8 cellular contexts compared by ENCODE assay signal in the genomic region with DNA sequence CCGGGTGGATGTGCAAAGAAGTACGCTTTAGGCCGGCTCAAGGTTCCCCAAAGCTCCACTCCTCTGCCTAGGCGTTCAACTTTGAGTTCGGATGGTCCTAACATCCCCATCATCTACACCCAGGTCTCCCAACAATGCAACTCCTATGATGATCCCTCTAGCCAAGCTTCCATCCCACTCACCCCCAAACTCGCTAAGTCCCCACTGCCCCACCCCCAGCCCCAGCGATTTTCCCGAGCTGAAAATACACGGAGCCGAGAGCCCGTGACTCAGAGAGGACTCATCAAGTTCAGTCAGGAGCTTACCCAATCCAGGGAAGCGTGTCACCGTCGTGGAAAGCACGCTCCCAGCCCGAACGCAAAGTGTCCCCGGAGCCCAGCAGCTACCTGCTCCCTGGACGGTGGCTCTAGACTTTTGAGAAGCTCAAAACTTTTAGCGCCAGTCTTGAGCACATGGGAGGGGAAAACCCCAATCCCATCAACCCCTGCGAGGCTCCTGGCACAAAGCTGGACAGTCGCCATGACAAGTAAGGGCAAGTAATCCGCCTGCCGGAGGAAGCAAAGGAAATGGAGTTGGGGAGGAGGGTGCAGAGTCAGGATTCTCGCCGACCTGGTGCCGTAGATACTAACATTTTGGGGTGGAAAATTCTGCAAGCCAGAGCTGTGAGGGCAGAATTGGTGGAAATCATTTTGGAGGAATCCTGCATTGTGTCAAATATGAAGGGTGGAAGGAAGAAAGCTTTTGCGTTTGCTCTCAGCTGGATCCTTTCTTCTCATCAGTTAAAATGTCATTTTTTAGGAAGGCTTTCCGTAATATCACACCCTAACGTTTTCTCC. TPM values are rescaled to one million over a fixed set of nuclear protein-coding genes. Genes with fewer than 3 reads are reported as not detected.
DNase-seq lines count a peak whose midpoint lies in the region; ATAC-seq and TF ChIP-seq lines count a peak whose summit lies in the region.

A gene (minus strand): TSS at position 419 of the 836 bp plus-strand sequence. CDS start 10,896 bp downstream, outside the sequence.

- H3K9ac ChIP-seq in SK-N-SH = peak within 1 kb of the TSS; percentile 99
- H3K9ac ChIP-seq in subcutaneous abdominal adipose tissue (ENCODE audit: low read length in 5 of 5) = peak within 1 kb of the TSS; percentile 88 to 95 (median 92)

- peak within 1 kb of the TSS; percentile 94 for H2AFZ ChIP-seq in SK-N-SH (ENCODE audit: low read depth)

- no peaks in the 10 kb centered on the region for H4K20me1 ChIP-seq in SK-N-SH (ENCODE audit: insufficient read depth)

- peaks cover 12 to 17% of the 10 kb centered on the region in 2 experiments; a peak in 3 of 4 replicates for H3K4me1 ChIP-seq in SK-N-SH (ENCODE audit: control insufficient read depth in 1 of 2, insufficient read depth in 2 of 2, low read depth in 1 of 2, low read length in 1 of 2)
- peaks cover 3 to 42% (median 15%) of the 10 kb centered on the region in 3 donors for H3K4me1 ChIP-seq in gastroesophageal sphincter
- peaks cover 32 to 39% of the 10 kb centered on the region in 2 experiments for H3K4me1 ChIP-seq in neutrophil (ENCODE audit: control insufficient read depth in 1 of 2, insufficient read depth in 1 of 2, low read depth in 1 of 2, low read length in 1 of 2)
- peaks cover 4 to 39% (median 31%) of the 10 kb centered on the region in 5 donors for H3K4me1 ChIP-seq in subcutaneous abdominal adipose tissue (ENCODE audit: control insufficient read depth in 5 of 5, insufficient read depth in 5 of 5, low read length in 5 of 5)

- no peaks in the 10 kb centered on the region for H3K9me2 ChIP-seq in SK-N-SH

- no peak for TF ChIP-seq RAD21 in SK-N-SH (IDR thresholded peaks at IDR 0.05; ENCODE audit: low read length)

- H3K9me3 ChIP-seq in SK-N-SH (no peaks in the 10 kb centered on the region), gastroesophageal sphincter (no peaks in the 10 kb centered on the region), neutrophil (no peaks in the 10 kb centered on the region), subcutaneous abdominal adipose tissue (ENCODE audit: control insufficient read depth in 5 of 5, low read length in 5 of 5) (no peaks in the 10 kb centered on the region)

- no peak for TF ChIP-seq EP300 in SK-N-SH (IDR thresholded peaks at IDR 0.05; ENCODE audit: borderline replicate concordance in 1 of 2, low read depth in 1 of 2, low read length in 1 of 2)
- no peak for TF ChIP-seq EP300 in gastroesophageal sphincter (IDR thresholded peaks at IDR 0.05)

- TF ChIP-seq CTCF in SK-N-SH (IDR thresholded peaks at IDR 0.05) (no peak), gastroesophageal sphincter (IDR thresholded peaks at IDR 0.05) (peak in 2 of 4 experiments; percentile 15 to 29), neutrophil (IDR thresholded peaks at IDR 0.05) (no peak)

- POLR2A ChIA-PET in SK-N-SH (lab: Yijun Ruan, JAX) = interaction anchor here (0.7 to 4.5 kb wide), 30 partner anchors 15 to 652 kb away, joined by 3 to 53 read pairs (median 4); a partner anchor contains a TSS

- peak within 1 kb of the TSS; percentile 80 to 91 for H3K4me3 ChIP-seq in SK-N-SH (ENCODE audit: low read depth in 2 of 2, low read length in 1 of 2)
- peak within 1 kb of the TSS; percentile 77 to 84 for H3K4me3 ChIP-seq in gastroesophageal sphincter
- H3K4me3 ChIP-seq in neutrophil (ENCODE audit: low read depth in 1 of 2, low read length in 1 of 2) = peak within 1 kb of the TSS; percentile 70 to 93
- peak within 1 kb of the TSS; percentile 84 to 100 (median 99) for H3K4me3 ChIP-seq in subcutaneous abdominal adipose tissue (ENCODE audit: low read depth in 1 of 5, low read length in 5 of 5)

- DNase-seq in AG08396 (ENCODE audit: low spot score) (peak; percentile 78), NCI-H1092 (lab: John Stamatoyannopoulos, UW) (peak; percentile 86), SK-N-SH (peak; percentile 82)
- DNase-seq in activated naive CD4-positive, alpha-beta T cell treated with anti-CD3 and anti-CD28 coated beads, Interleukin-2, amount 50 U/mL, for 16 hours = peak; percentile 90

- TF ChIP-seq POLR2A in gastroesophageal sphincter (IDR thresholded peaks at IDR 0.05) = peak; percentile 64 to 68

- H3F3A ChIP-seq in SK-N-SH (replicated peaks; ENCODE audit: insufficient read depth) = peaks cover 27% of the 10 kb centered on the region

- CTCF ChIA-PET in SK-N-SH (lab: Yijun Ruan, JAX) = interaction anchor here (0.6 to 7.4 kb wide), 50 partner anchors 8 to 391 kb away, joined by 3 to 166 read pairs (median 5); a partner anchor contains a TSS

- H3K27me3 ChIP-seq in SK-N-SH (ENCODE audit: insufficient read depth) (no peaks in the 10 kb centered on the region), gastroesophageal sphincter (no peaks in the 10 kb centered on the region), neutrophil (no peaks in the 10 kb centered on the region), subcutaneous abdominal adipose tissue (ENCODE audit: control insufficient read depth in 5 of 5, insufficient read depth in 4 of 5, low read length in 5 of 5) (no peaks in the 10 kb centered on the region)

- WGBS in SK-N-SH (ENCODE audit: low lambda C conversion rate) = under 1% methylated on average over 30 of the region's 30 CpGs
- WGBS in gastroesophageal sphincter (ENCODE audit: low coverage in 1 of 2), 2 donors = 0 to 1% methylated on average over 10 to 11 of the region's 30 CpGs

- H3K79me2 ChIP-seq in SK-N-SH (ENCODE audit: insufficient read depth) = peaks cover 74% of the 10 kb centered on the region

- H3K36me3 ChIP-seq in SK-N-SH (replicated peaks in 1 of 2; ENCODE audit: control insufficient read depth in 1 of 2, insufficient read depth in 2 of 2, low read length in 1 of 2) = peaks cover 0 to 9% of the 10 kb centered on the region in 2 experiments
- peaks cover 0 to 22% of the 10 kb centered on the region in 2 donors for H3K36me3 ChIP-seq in gastroesophageal sphincter
- H3K36me3 ChIP-seq in neutrophil = peaks cover 6% of the 10 kb centered on the region
- no peaks in the 10 kb centered on the region for H3K36me3 ChIP-seq in subcutaneous abdominal adipose tissue (ENCODE audit: control insufficient read depth in 5 of 5, insufficient read depth in 5 of 5, low read length in 5 of 5)

- H3K4me2 ChIP-seq in SK-N-SH = peak within 1 kb of the TSS; percentile 98

- H3K27ac ChIP-seq in SK-N-SH (ENCODE audit: low read depth in 2 of 2, low read length in 1 of 2) (peak within 1 kb of the TSS; percentile 97 to 98), gastroesophageal sphincter (peak within 1 kb of the TSS; percentile 88 to 97 (median 96)), neutrophil (peak within 1 kb of the TSS; percentile 95), subcutaneous abdominal adipose tissue (ENCODE audit: low read depth, low read length) (peak within 1 kb of the TSS; percentile 99)

- peak; percentile 37 for ATAC-seq in GM19397 (IDR thresholded peaks at IDR 0.05; ENCODE audit: unreplicated experiment)
- peak; percentile 48 for ATAC-seq in gastroesophageal sphincter

TF ChIP-seq in SK-N-SH, 30 proteins besides CTCF, POLR2A, EP300 and RAD21 (continues in another document):
- peak; percentile 56 for TF ChIP-seq GABPA (IDR thresholded peaks at IDR 0.05; ENCODE audit: low read depth)
- 0 out of 2 replicates have a peak, but pooled peaks have one; percentile 42 for TF ChIP-seq RCOR1 (IDR thresholded peaks at IDR 0.05; ENCODE audit: low read length)
- peak; percentile 85 for TF ChIP-seq CHD2 (IDR thresholded peaks at IDR 0.05; ENCODE audit: low read length, partially characterized antibody)
- peak; percentile 98 for TF ChIP-seq YY1 (IDR thresholded peaks at IDR 0.05; ENCODE audit: low read depth)
- peak; percentile 91 for TF ChIP-seq TAF1 (IDR thresholded peaks at IDR 0.05; ENCODE audit: borderline replicate concordance, low read depth, low read length)
- no peak for TF ChIP-seq SMC3 (IDR thresholded peaks at IDR 0.05; ENCODE audit: low read depth, low read length)
- no peak for TF ChIP-seq TEAD4 (IDR thresholded peaks at IDR 0.05; ENCODE audit: borderline replicate concordance, insufficient read depth)
- peak; percentile 97 for TF ChIP-seq MXI1 (IDR thresholded peaks at IDR 0.05; ENCODE audit: low read depth, low read length)
- TF ChIP-seq, protein P1, sequence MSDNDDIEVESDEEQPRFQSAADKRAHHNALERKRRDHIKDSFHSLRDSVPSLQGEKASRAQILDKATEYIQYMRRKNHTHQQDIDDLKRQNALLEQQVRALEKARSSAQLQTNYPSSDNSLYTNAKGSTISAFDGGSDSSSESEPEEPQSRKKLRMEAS (IDR thresholded peaks at IDR 0.05; ENCODE audit: low read depth) = peak; percentile 96
- TF ChIP-seq NRF1 (IDR thresholded peaks at IDR 0.05; ENCODE audit: low read depth, low read length) = no peak
- TF ChIP-seq, protein P2, sequence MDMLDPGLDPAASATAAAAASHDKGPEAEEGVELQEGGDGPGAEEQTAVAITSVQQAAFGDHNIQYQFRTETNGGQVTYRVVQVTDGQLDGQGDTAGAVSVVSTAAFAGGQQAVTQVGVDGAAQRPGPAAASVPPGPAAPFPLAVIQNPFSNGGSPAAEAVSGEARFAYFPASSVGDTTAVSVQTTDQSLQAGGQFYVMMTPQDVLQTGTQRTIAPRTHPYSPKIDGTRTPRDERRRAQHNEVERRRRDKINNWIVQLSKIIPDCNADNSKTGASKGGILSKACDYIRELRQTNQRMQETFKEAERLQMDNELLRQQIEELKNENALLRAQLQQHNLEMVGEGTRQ (IDR thresholded peaks at IDR 0.05; ENCODE audit: borderline replicate concordance, low read depth, low read length) = no peak
- no peak for TF ChIP-seq GATA2 (CRISPR knock-in tag; IDR thresholded peaks at IDR 0.05)
- TF ChIP-seq EZH2phosphoT487 (IDR thresholded peaks at IDR 0.05; ENCODE audit: borderline replicate concordance, low read depth) = no peak
- TF ChIP-seq ELF1 (IDR thresholded peaks at IDR 0.05) = peak; percentile 50; the same call in 1 of the 2 replicates
- TF ChIP-seq MEF2A (IDR thresholded peaks at IDR 0.05; ENCODE audit: borderline replicate concordance, low read depth) = no peak
- peak; percentile 98 for TF ChIP-seq POLR2AphosphoS5 (IDR thresholded peaks at IDR 0.05; ENCODE audit: low read depth, low read length)
- TF ChIP-seq, protein P3, sequence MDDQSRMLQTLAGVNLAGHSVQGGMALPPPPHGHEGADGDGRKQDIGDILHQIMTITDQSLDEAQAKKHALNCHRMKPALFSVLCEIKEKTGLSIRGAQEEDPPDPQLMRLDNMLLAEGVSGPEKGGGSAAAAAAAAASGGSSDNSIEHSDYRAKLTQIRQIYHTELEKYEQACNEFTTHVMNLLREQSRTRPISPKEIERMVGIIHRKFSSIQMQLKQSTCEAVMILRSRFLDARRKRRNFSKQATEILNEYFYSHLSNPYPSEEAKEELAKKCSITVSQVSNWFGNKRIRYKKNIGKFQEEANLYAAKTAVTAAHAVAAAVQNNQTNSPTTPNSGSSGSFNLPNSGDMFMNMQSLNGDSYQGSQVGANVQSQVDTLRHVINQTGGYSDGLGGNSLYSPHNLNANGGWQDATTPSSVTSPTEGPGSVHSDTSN (IDR thresholded peaks at IDR 0.05) = peak; percentile 36; the same call in 1 of the 2 replicates

RNA-seq across cellular contexts. Expression of the gene that starts here (rescaled TPM):
- polyA plus RNA-seq in SK-N-SH (2012; rRNA removed) = 47.3 and 62.6 TPM in 2 replicates
- polyA plus RNA-seq in SK-N-SH (2012; cell fraction: cytosol; rRNA removed) = 48.0 and 54.3 TPM in 2 replicates
- 75.6 and 79.8 TPM in 2 replicates for polyA plus RNA-seq in SK-N-SH (2012; cell fraction: nucleus; rRNA removed)
- total RNA-seq in gastroesophageal sphincter = 10 to 100 TPM; 14.7 to 16.3 (median 15.6) TPM

Comparison
In these comparisons a context has a peak if more than half of its experiments do, and no peak if none do; other contexts are left out.
1. Peak in every context shown above with its lines: DNase-seq, ATAC-seq, H3K4me3 ChIP-seq and H3K27ac ChIP-seq.